ENCODE assay signal across 8 cellular contexts in genomic region chr20:57952136-57952535, GRCh38.
"Had no signal": no experiment of that assay in that cellular context is flagged by ENCODE, and none has a peak within 500 bp of the region (broad histone marks: within the 10 kb centered on the region; RNA-seq: fewer than 3 reads in every experiment).

No MANE protein-coding gene starts in this region.

- H3K9me3 ChIP-seq: HAP-1 had no signal

- H3K4me3 ChIP-seq: GM23338, HAP-1, K562 had no signal

- H3K4me2 ChIP-seq: GM23338 had no signal

- DNase-seq: H7, IMR-90, KG1 had no signal

- H3K27ac Mint-ChIP-seq: GM23338 had no signal

- H2AFZ ChIP-seq: GM23338 had no signal

- H3K27ac ChIP-seq: HL-60 had no signal

- ATAC-seq: GM23338, HCT116, K562 had no signal

- H3K4me3 Mint-ChIP-seq: GM23338 had no signal

- FAIRE-seq: K562 had no signal

- H3K4me1 ChIP-seq: HAP-1 had no signal

- H3K36me3 ChIP-seq: HAP-1 had no signal
